Comparison of ENCODE assay signal across 16 cellular contexts in genomic region chr9:15354713-15355112, GRCh38. TPM values are rescaled to one million over a fixed set of nuclear protein-coding genes. Genes with fewer than 3 reads are reported as not detected.
DNase-seq lines count a peak whose midpoint lies in the region; ATAC-seq and TF ChIP-seq lines count a peak whose summit lies in the region.
"Had no signal": no experiment of that assay in that cellular context is flagged by ENCODE, and none has a peak within 500 bp of the region (broad histone marks: within the 10 kb centered on the region; RNA-seq: fewer than 3 reads in every experiment).

No MANE protein-coding gene starts in this region.

- H3K4me3 ChIP-seq in CD4-positive, alpha-beta memory T cell (ENCODE audit: low read length in 2 of 2), result no peak overlapping the region
- H3K4me3 ChIP-seq in fibroblast of villous mesenchyme (ENCODE audit: low read depth, low read length), result no peak overlapping the region
- H3K4me3 ChIP-seq: hepatocyte, tibial nerve had no signal

- H3K4me3 Mint-ChIP-seq in CD4-positive, alpha-beta memory T cell, result peak overlapping the region in 1 of 8 donors; percentile 20
- no peak overlapping the region for H3K4me3 Mint-ChIP-seq in T-helper 2 cell treated with Interferon-gamma antibody and Interleukin-4, amounts not matched to agents 5 μg/mL and 100 μg/mL, for 36 hours
- H3K4me3 Mint-ChIP-seq: effector memory CD8-positive, alpha-beta T cell; mesothelial cell of epicardium; stimulated activated naive B cell treated with anti-CD40 and anti-IgM and Interleukin-4, amounts not matched to agents 10 μg/mL and 1 μg/mL and 100 μg/mL, for 72 hours had no signal

- TF ChIP-seq CTCF in GM10248 (IDR thresholded peaks at IDR 0.05; ENCODE audit: control extremely low read depth, extremely low read depth, low read depth, missing control alignments), result peak; percentile 7
- peak; percentile 7 for TF ChIP-seq CTCF in fibroblast of villous mesenchyme (IDR thresholded peaks at IDR 0.05; ENCODE audit: insufficient read depth, low read depth, low read length)

- H3K4me1 ChIP-seq in CD4-positive, alpha-beta memory T cell (ENCODE audit: insufficient read depth, low read length), result peaks cover 15% of the 10 kb centered on the region
- H3K4me1 ChIP-seq: tibial nerve had no signal

- intact Hi-C loops in CD4-positive, alpha-beta memory T cell (cut with micrococcal nuclease), result loop anchor here (1.0 to 5.0 kb wide), 3 partner anchors 68 to 178 kb away; partner anchors contain the start of gene SNAPC3

- H3K9me3 ChIP-seq in CD4-positive, alpha-beta memory T cell (ENCODE audit: control insufficient read depth in 1 of 2, low read length in 2 of 2), result no peaks in the 10 kb centered on the region
- H3K9me3 ChIP-seq: tibial nerve had no signal

- no peaks in the 10 kb centered on the region for H3K27me3 ChIP-seq in CD4-positive, alpha-beta memory T cell (ENCODE audit: insufficient read depth, low read length)
- H3K27me3 ChIP-seq: hepatocyte, tibial nerve had no signal

- DNase-seq in CD4-positive, alpha-beta memory T cell, result peak in 4 of 5 donors; percentile 20 to 37 (median 29)
- no peak for DNase-seq in GM10248 (ENCODE audit: extremely low spot score)
- no peak for DNase-seq in T-helper 2 cell treated with Interferon-gamma antibody and Interleukin-4, amounts not matched to agents 5 μg/mL and 100 μg/mL, for 36 hours (ENCODE audit: low spot score)
- no peak for DNase-seq in fibroblast of villous mesenchyme (ENCODE audit: low read depth)
- DNase-seq in mesenteric fat pad (ENCODE audit: low spot score), result no peak
- no peak for DNase-seq in ecto neural progenitor cell (ENCODE audit: low spot score)
- DNase-seq in cortex of kidney (lab: John Stamatoyannopoulos, UW), result no peak
- DNase-seq: DMS153; effector memory CD8-positive, alpha-beta T cell; MM.1S; NCI-H446; stimulated activated naive B cell treated with anti-CD40 and anti-IgM and Interleukin-4, amounts not matched to agents 10 μg/mL and 1 μg/mL and 100 μg/mL, for 72 hours had no signal

- no peak for ATAC-seq in GM19467 (IDR thresholded peaks at IDR 0.05; ENCODE audit: unreplicated experiment)
- ATAC-seq: effector memory CD8-positive, alpha-beta T cell; stimulated activated naive B cell treated with anti-CD40 and anti-IgM and Interleukin-4, amounts not matched to agents 10 μg/mL and 1 μg/mL and 100 μg/mL, for 72 hours had no signal

- peaks cover 13 to 34% (median 18%) of the 10 kb centered on the region in 4 donors for H3K4me1 Mint-ChIP-seq in CD4-positive, alpha-beta memory T cell
- peaks cover 22% of the 10 kb centered on the region for H3K4me1 Mint-ChIP-seq in T-helper 2 cell treated with Interferon-gamma antibody and Interleukin-4, amounts not matched to agents 5 μg/mL and 100 μg/mL, for 36 hours (ENCODE audit: low read depth)

- no peaks in the 10 kb centered on the region for H3K9me3 Mint-ChIP-seq in CD4-positive, alpha-beta memory T cell
- no peaks in the 10 kb centered on the region for H3K9me3 Mint-ChIP-seq in T-helper 2 cell treated with Interferon-gamma antibody and Interleukin-4, amounts not matched to agents 5 μg/mL and 100 μg/mL, for 36 hours
- H3K9me3 Mint-ChIP-seq: effector memory CD8-positive, alpha-beta T cell; stimulated activated naive B cell treated with anti-CD40 and anti-IgM and Interleukin-4, amounts not matched to agents 10 μg/mL and 1 μg/mL and 100 μg/mL, for 72 hours had no signal

- POLR2A ChIA-PET in CD4-positive, alpha-beta memory T cell (lab: Charles Lee; ENCODE audit: partially characterized antibody), result no interaction called here
- POLR2A ChIA-PET in GM10248 (lab: Yijun Ruan, JAX), result no interaction called here

- H3K36me3 ChIP-seq in CD4-positive, alpha-beta memory T cell (ENCODE audit: insufficient read depth, low read length), result no peaks in the 10 kb centered on the region
- H3K36me3 ChIP-seq: tibial nerve had no signal

- no peaks in the 10 kb centered on the region for H3K27me3 Mint-ChIP-seq in CD4-positive, alpha-beta memory T cell
- no peaks in the 10 kb centered on the region for H3K27me3 Mint-ChIP-seq in T-helper 2 cell treated with Interferon-gamma antibody and Interleukin-4, amounts not matched to agents 5 μg/mL and 100 μg/mL, for 36 hours (ENCODE audit: low read depth)
- H3K27me3 Mint-ChIP-seq: effector memory CD8-positive, alpha-beta T cell; stimulated activated naive B cell treated with anti-CD40 and anti-IgM and Interleukin-4, amounts not matched to agents 10 μg/mL and 1 μg/mL and 100 μg/mL, for 72 hours had no signal

- H3K27ac Mint-ChIP-seq in CD4-positive, alpha-beta memory T cell, result peak overlapping the region in 5 of 7 donors; percentile 5 to 81 (median 33)
- H3K27ac Mint-ChIP-seq in T-helper 2 cell treated with Interferon-gamma antibody and Interleukin-4, amounts not matched to agents 5 μg/mL and 100 μg/mL, for 36 hours, result peak overlapping the region; percentile 41
- H3K27ac Mint-ChIP-seq: mesothelial cell of epicardium; stimulated activated naive B cell treated with anti-CD40 and anti-IgM and Interleukin-4, amounts not matched to agents 10 μg/mL and 1 μg/mL and 100 μg/mL, for 72 hours had no signal

- H3K27ac ChIP-seq in CD4-positive, alpha-beta memory T cell (ENCODE audit: low read depth, low read length), result no peak overlapping the region
- H3K27ac ChIP-seq: hepatocyte, tibial nerve had no signal

- no peaks in the 10 kb centered on the region for H3K36me3 Mint-ChIP-seq in CD4-positive, alpha-beta memory T cell
- no peaks in the 10 kb centered on the region for H3K36me3 Mint-ChIP-seq in T-helper 2 cell treated with Interferon-gamma antibody and Interleukin-4, amounts not matched to agents 5 μg/mL and 100 μg/mL, for 36 hours (ENCODE audit: low read depth)
- H3K36me3 Mint-ChIP-seq: mesothelial cell of epicardium; stimulated activated naive B cell treated with anti-CD40 and anti-IgM and Interleukin-4, amounts not matched to agents 10 μg/mL and 1 μg/mL and 100 μg/mL, for 72 hours had no signal

- CTCF ChIA-PET in CD4-positive, alpha-beta memory T cell (lab: Charles Lee; ENCODE audit: partially characterized antibody), result interaction anchor here (0.8 to 1.3 kb wide), 3 partner anchors 23 to 250 kb away, joined by 3 to 4 read pairs (median 3); no protein-coding TSS in a partner anchor
- CTCF ChIA-PET in GM10248 (lab: Yijun Ruan, JAX), result interaction anchor here (1.1 to 1.4 kb wide), 3 partner anchors 28 to 45 kb away, joined by 3 to 4 read pairs (median 3); no protein-coding TSS in a partner anchor

RNA-seq across cellular contexts. Expression of gene TTC39B, which starts 47.7 kb away (rescaled TPM):
- 10 to 100 TPM; 29.0 to 30.2 TPM for total RNA-seq in CD4-positive, alpha-beta memory T cell
- 10 to 100 TPM; 10.5 to 10.8 TPM for polyA plus RNA-seq in CD4-positive, alpha-beta memory T cell
- 13.5 and 16.0 TPM in 2 replicates for total RNA-seq in fibroblast of villous mesenchyme
- 7.2 TPM for total RNA-seq in mesenteric fat pad

Comparison
In these comparisons a context has a peak if more than half of its experiments do, and no peak if none do; other contexts are left out.
1. DNase-seq: peak in CD4-positive, alpha-beta memory T cell (4 of 5); none in GM10248 (single experiment), T-helper 2 cell treated with Interferon-gamma antibody and Interleukin-4, amounts not matched to agents 5 μg/mL and 100 μg/mL, for 36 hours (single experiment), fibroblast of villous mesenchyme (single experiment), mesenteric fat pad (single experiment), ecto neural progenitor cell (single experiment) and cortex of kidney (single experiment).